ENCODE assay signal across 22 cellular contexts in genomic region chr3:131004603-131005002, GRCh38. TPM values are rescaled to one million over a fixed set of nuclear protein-coding genes. Genes with fewer than 3 reads are reported as not detected.
DNase-seq lines count a peak whose midpoint lies in the region; ATAC-seq lines count a peak whose summit lies in the region.
"Had no signal": no experiment of that assay in that cellular context is flagged by ENCODE, and none has a peak within 500 bp of the region (broad histone marks: within the 10 kb centered on the region; RNA-seq: fewer than 3 reads in every experiment).

No MANE protein-coding gene starts in this region.

- no peak for ATAC-seq in GM21786 (IDR thresholded peaks at IDR 0.05; ENCODE audit: unreplicated experiment)
- ATAC-seq: GM23338, HCT116, K562 had no signal

- H3K36me3 Mint-ChIP-seq in activated T-cell treated with anti-CD3 and anti-CD28 coated beads, Interleukin-2, amount 50 U/mL, for 24 hours (ENCODE audit: low read depth): peaks cover 83% of the 10 kb centered on the region
- peaks cover 35% of the 10 kb centered on the region for H3K36me3 Mint-ChIP-seq in activated T-helper 1 cell treated with anti-CD3 and anti-CD28 coated beads, Interleukin-12 subunit alpha, Interleukin-12 subunit beta, Interleukin-2, Interleukin-4 antibody, amounts not matched to agents 30 ng/mL and 10 ng/mL and 1 ng/mL, durations not matched to agents 14 hours and 24 hours and 36 hours (ENCODE audit: low read depth)
- peaks cover 14 to 24% (median 17%) of the 10 kb centered on the region in 3 donors for H3K36me3 Mint-ChIP-seq in immature natural killer cell
- H3K36me3 Mint-ChIP-seq in stimulated activated naive CD8-positive, alpha-beta T cell treated with anti-CD3 and anti-CD28 coated beads, Interleukin-15, Interleukin-2, amounts not matched to agents 100 ng/mL and 50 ng/mL, for 24 hours (ENCODE audit: low read depth): peaks cover 73% of the 10 kb centered on the region

- no peaks in the 10 kb centered on the region for H3K9me3 Mint-ChIP-seq in activated T-cell treated with anti-CD3 and anti-CD28 coated beads, Interleukin-2, amount 50 U/mL, for 24 hours
- no peaks in the 10 kb centered on the region for H3K9me3 Mint-ChIP-seq in activated T-helper 1 cell treated with anti-CD3 and anti-CD28 coated beads, Interleukin-12 subunit alpha, Interleukin-12 subunit beta, Interleukin-2, Interleukin-4 antibody, amounts not matched to agents 30 ng/mL and 10 ng/mL and 1 ng/mL, durations not matched to agents 14 hours and 24 hours and 36 hours
- H3K9me3 Mint-ChIP-seq in immature natural killer cell: no peaks in the 10 kb centered on the region
- H3K9me3 Mint-ChIP-seq in stimulated activated naive CD8-positive, alpha-beta T cell treated with anti-CD3 and anti-CD28 coated beads, Interleukin-15, Interleukin-2, amounts not matched to agents 100 ng/mL and 50 ng/mL, for 24 hours: no peaks in the 10 kb centered on the region
- H3K9me3 Mint-ChIP-seq: CD4-positive, alpha-beta T cell; GM23338 had no signal

- peak overlapping the region; percentile 44 for H3K27ac Mint-ChIP-seq in activated T-cell treated with anti-CD3 and anti-CD28 coated beads, Interleukin-2, amount 50 U/mL, for 24 hours
- H3K27ac Mint-ChIP-seq in activated T-helper 1 cell treated with anti-CD3 and anti-CD28 coated beads, Interleukin-12 subunit alpha, Interleukin-12 subunit beta, Interleukin-2, Interleukin-4 antibody, amounts not matched to agents 30 ng/mL and 10 ng/mL and 1 ng/mL, durations not matched to agents 14 hours and 24 hours and 36 hours: peak overlapping the region; percentile 21
- peak overlapping the region in 4 of 6 donors; percentile 58 to 83 (median 71) for H3K27ac Mint-ChIP-seq in immature natural killer cell
- peak overlapping the region; percentile 10 for H3K27ac Mint-ChIP-seq in stimulated activated naive CD8-positive, alpha-beta T cell treated with anti-CD3 and anti-CD28 coated beads, Interleukin-15, Interleukin-2, amounts not matched to agents 100 ng/mL and 50 ng/mL, for 24 hours
- H3K27ac Mint-ChIP-seq: CD4-positive, alpha-beta T cell; GM23338 had no signal

- peaks cover 20% of the 10 kb centered on the region for H3K4me1 Mint-ChIP-seq in activated T-cell treated with anti-CD3 and anti-CD28 coated beads, Interleukin-2, amount 50 U/mL, for 24 hours (ENCODE audit: low read depth)
- peaks cover 29% of the 10 kb centered on the region for H3K4me1 Mint-ChIP-seq in activated T-helper 1 cell treated with anti-CD3 and anti-CD28 coated beads, Interleukin-12 subunit alpha, Interleukin-12 subunit beta, Interleukin-2, Interleukin-4 antibody, amounts not matched to agents 30 ng/mL and 10 ng/mL and 1 ng/mL, durations not matched to agents 14 hours and 24 hours and 36 hours (ENCODE audit: low read depth)
- H3K4me1 Mint-ChIP-seq in immature natural killer cell: peaks cover 32 to 53% of the 10 kb centered on the region in 2 donors
- H3K4me1 Mint-ChIP-seq in stimulated activated naive CD8-positive, alpha-beta T cell treated with anti-CD3 and anti-CD28 coated beads, Interleukin-15, Interleukin-2, amounts not matched to agents 100 ng/mL and 50 ng/mL, for 24 hours (ENCODE audit: low read depth): peaks cover 15% of the 10 kb centered on the region
- H3K4me1 Mint-ChIP-seq: GM23338 had no signal

- intact Hi-C loops in activated T-helper 1 cell treated with anti-CD3 and anti-CD28 coated beads, Interleukin-12 subunit alpha, Interleukin-12 subunit beta, Interleukin-2, Interleukin-4 antibody, amounts not matched to agents 30 ng/mL and 10 ng/mL and 1 ng/mL, durations not matched to agents 14 hours and 24 hours and 36 hours (cut with micrococcal nuclease): loop anchor here (2.0 kb wide), 1 partner anchor 14 kb away; no protein-coding TSS in a partner anchor

- in situ Hi-C loops in ACHN (cut with HindIII; ENCODE audit: low pct_ligation_motif_present, low pct_unique_long_range_greater_than_20kb, low sequenced_read_pairs): no loop called here

- H3K27me3 Mint-ChIP-seq in activated T-cell treated with anti-CD3 and anti-CD28 coated beads, Interleukin-2, amount 50 U/mL, for 24 hours: no peaks in the 10 kb centered on the region
- no peaks in the 10 kb centered on the region for H3K27me3 Mint-ChIP-seq in activated T-helper 1 cell treated with anti-CD3 and anti-CD28 coated beads, Interleukin-12 subunit alpha, Interleukin-12 subunit beta, Interleukin-2, Interleukin-4 antibody, amounts not matched to agents 30 ng/mL and 10 ng/mL and 1 ng/mL, durations not matched to agents 14 hours and 24 hours and 36 hours (ENCODE audit: insufficient read depth)
- H3K27me3 Mint-ChIP-seq in immature natural killer cell (ENCODE audit: low read depth in 3 of 3): no peaks in the 10 kb centered on the region
- no peaks in the 10 kb centered on the region for H3K27me3 Mint-ChIP-seq in stimulated activated naive CD8-positive, alpha-beta T cell treated with anti-CD3 and anti-CD28 coated beads, Interleukin-15, Interleukin-2, amounts not matched to agents 100 ng/mL and 50 ng/mL, for 24 hours
- H3K27me3 Mint-ChIP-seq: CD4-positive, alpha-beta T cell had no signal

- H3K4me3 Mint-ChIP-seq in activated T-cell treated with anti-CD3 and anti-CD28 coated beads, Interleukin-2, amount 50 U/mL, for 24 hours: no peak overlapping the region
- no peak overlapping the region for H3K4me3 Mint-ChIP-seq in activated T-helper 1 cell treated with anti-CD3 and anti-CD28 coated beads, Interleukin-12 subunit alpha, Interleukin-12 subunit beta, Interleukin-2, Interleukin-4 antibody, amounts not matched to agents 30 ng/mL and 10 ng/mL and 1 ng/mL, durations not matched to agents 14 hours and 24 hours and 36 hours
- H3K4me3 Mint-ChIP-seq in immature natural killer cell: peak overlapping the region; percentile 62 to 68 (median 67)
- no peak overlapping the region for H3K4me3 Mint-ChIP-seq in stimulated activated naive CD8-positive, alpha-beta T cell treated with anti-CD3 and anti-CD28 coated beads, Interleukin-15, Interleukin-2, amounts not matched to agents 100 ng/mL and 50 ng/mL, for 24 hours
- H3K4me3 Mint-ChIP-seq: CD4-positive, alpha-beta T cell; GM23338 had no signal

- no peak for DNase-seq in activated T-cell treated with anti-CD3 and anti-CD28 coated beads, Interleukin-2, amount 50 U/mL, for 24 hours
- no peak for DNase-seq in activated T-cell treated with anti-CD3 and anti-CD28 coated beads for 4 hours
- no peak for DNase-seq in activated T-helper 1 cell treated with anti-CD3 and anti-CD28 coated beads, Interleukin-12 subunit alpha, Interleukin-12 subunit beta, Interleukin-2, Interleukin-4 antibody, amounts not matched to agents 30 ng/mL and 10 ng/mL and 1 ng/mL, durations not matched to agents 14 hours and 24 hours and 36 hours (ENCODE audit: low spot score)
- peak; percentile 27 to 36 (median 31) for DNase-seq in immature natural killer cell
- DNase-seq in ACHN: no peak
- no peak for DNase-seq in OCI-M1 (lab: John Stamatoyannopoulos, UW)
- DNase-seq: BE2C; Calu3; CD4-positive, alpha-beta T cell; GF-D8; NCI-H1105 treated with DMSO at 0.1 percent for 48 hours; NCI-H1694; NCI-H2081 treated with DMSO at 0.1 percent for 48 hours; NCI-H510A; NCI-H748 treated with DMSO at 0.1 percent for 48 hours; NK-92 treated with Interleukin-12 subunit alpha and Interleukin-12 subunit beta, amount 100 ng/mL, for 24 hours; Right ventricle myocardium superior had no signal

RNA-seq across cellular contexts. Expression of gene ASTE1, which starts 22.0 kb away (rescaled TPM):
- 9.6 and 14.6 TPM in 2 replicates for total RNA-seq in activated T-helper 1 cell treated with anti-CD3 and anti-CD28 coated beads, Interleukin-12 subunit alpha, Interleukin-12 subunit beta, Interleukin-2, Interleukin-4 antibody, amounts not matched to agents 30 ng/mL and 10 ng/mL and 1 ng/mL, durations not matched to agents 14 hours and 24 hours and 36 hours
- 10 to 100 TPM; 15.9 to 28.6 (median 21.2) TPM for polyA plus RNA-seq in immature natural killer cell

RNA-seq across cellular contexts. Expression of gene NEK11, which starts 22.1 kb away (rescaled TPM):
- total RNA-seq in activated T-helper 1 cell treated with anti-CD3 and anti-CD28 coated beads, Interleukin-12 subunit alpha, Interleukin-12 subunit beta, Interleukin-2, Interleukin-4 antibody, amounts not matched to agents 30 ng/mL and 10 ng/mL and 1 ng/mL, durations not matched to agents 14 hours and 24 hours and 36 hours: 0.51 and 1.2 TPM in 2 replicates
- polyA plus RNA-seq in immature natural killer cell: under 1 TPM in 2 of 3 donors, not detected in 1; 0.41 to 0.47 TPM

Comparison
In these comparisons a context has a peak if more than half of its experiments do, and no peak if none do; other contexts are left out.
1. DNase-seq: peak in immature natural killer cell (3 of 3); none in activated T-cell treated with anti-CD3 and anti-CD28 coated beads, Interleukin-2, amount 50 U/mL, for 24 hours (single experiment), activated T-cell treated with anti-CD3 and anti-CD28 coated beads for 4 hours (single experiment), activated T-helper 1 cell treated with anti-CD3 and anti-CD28 coated beads, Interleukin-12 subunit alpha, Interleukin-12 subunit beta, Interleukin-2, Interleukin-4 antibody, amounts not matched to agents 30 ng/mL and 10 ng/mL and 1 ng/mL, durations not matched to agents 14 hours and 24 hours and 36 hours (single experiment), ACHN (single experiment) and OCI-M1 (single experiment).
2. H3K27ac Mint-ChIP-seq: peak in every context shown above with its lines; median percentile 71 in immature natural killer cell; 44 in activated T-cell treated with anti-CD3 and anti-CD28 coated beads, Interleukin-2, amount 50 U/mL, for 24 hours; 21 in activated T-helper 1 cell treated with anti-CD3 and anti-CD28 coated beads, Interleukin-12 subunit alpha, Interleukin-12 subunit beta, Interleukin-2, Interleukin-4 antibody, amounts not matched to agents 30 ng/mL and 10 ng/mL and 1 ng/mL, durations not matched to agents 14 hours and 24 hours and 36 hours; 10 in stimulated activated naive CD8-positive, alpha-beta T cell treated with anti-CD3 and anti-CD28 coated beads, Interleukin-15, Interleukin-2, amounts not matched to agents 100 ng/mL and 50 ng/mL, for 24 hours.
3. H3K4me3 Mint-ChIP-seq: peak in immature natural killer cell (5 of 5); none in activated T-cell treated with anti-CD3 and anti-CD28 coated beads, Interleukin-2, amount 50 U/mL, for 24 hours (single experiment), activated T-helper 1 cell treated with anti-CD3 and anti-CD28 coated beads, Interleukin-12 subunit alpha, Interleukin-12 subunit beta, Interleukin-2, Interleukin-4 antibody, amounts not matched to agents 30 ng/mL and 10 ng/mL and 1 ng/mL, durations not matched to agents 14 hours and 24 hours and 36 hours (single experiment) and stimulated activated naive CD8-positive, alpha-beta T cell treated with anti-CD3 and anti-CD28 coated beads, Interleukin-15, Interleukin-2, amounts not matched to agents 100 ng/mL and 50 ng/mL, for 24 hours (single experiment).